ENCODE assay signal across 8 cellular contexts in genomic region chr17:45277216-45277849, GRCh38. TPM values are rescaled to one million over a fixed set of nuclear protein-coding genes. Genes with fewer than 3 reads are reported as not detected.
DNase-seq lines count a peak whose midpoint lies in the region; ATAC-seq, FAIRE-seq and TF ChIP-seq lines count a peak whose summit lies in the region.

No MANE protein-coding gene starts in this region.

- no peak overlapping the region for H3K56ac ChIP-seq in H1 (replicated peaks; ENCODE audit: insufficient read length, low read depth, low read length)

- H3K4me1 ChIP-seq in H1 (replicated peaks in 1 of 4; ENCODE audit: control insufficient read depth in 3 of 4, insufficient read depth in 4 of 4, low read length in 3 of 4), result peaks cover 0 to 4% (median under 1%) of the 10 kb centered on the region in 4 experiments; a peak in 1 of 7 replicates

- peak; percentile 81 for DNase-seq in COLO668 (lab: John Stamatoyannopoulos, UW; ENCODE audit: unreplicated experiment)
- DNase-seq in HuH-7.5 (ENCODE audit: low spot score), result peak; percentile 69
- DNase-seq in NOMO-1 treated with dmso at 0.1 percent for 144 hours (lab: John Stamatoyannopoulos, UW; ENCODE audit: unreplicated experiment), result peak; percentile 62
- DNase-seq in activated CD8-positive, alpha-beta memory T cell treated with anti-CD3 and anti-CD28 coated beads for 4 hours (ENCODE audit: low read depth in 2 of 2), result peak; percentile 75 to 81
- peak; percentile 84 to 89 for DNase-seq in H1 (ENCODE audit: low read depth in 1 of 2, low spot score in 2 of 2)
- DNase-seq in mesenteric fat pad (ENCODE audit: low spot score), result peak; percentile 94
- DNase-seq in stimulated activated CD8-positive, alpha-beta memory T cell treated with anti-CD3 and anti-CD28 coated beads, Interleukin-15, amount 100 ng/mL, for 24 hours (ENCODE audit: low read depth), result peak; percentile 60

- H2AFZ ChIP-seq in H1 (ENCODE audit: low read length), result no peak overlapping the region

- H3K9ac ChIP-seq in H1 (replicated peaks in 1 of 4; ENCODE audit: extremely low read depth in 1 of 4, low read depth in 3 of 4, low read length in 3 of 4), result no peak overlapping the region

- H4K5ac ChIP-seq in H1 (ENCODE audit: insufficient read length, low read depth, low read length), result no peak overlapping the region

- no peaks in the 10 kb centered on the region for H3K23me2 ChIP-seq in H1 (ENCODE audit: low read depth, low read length)

- H3K27me3 ChIP-seq in H1 (replicated peaks in 1 of 4; ENCODE audit: control insufficient read depth in 3 of 4, extremely low read depth in 1 of 4, insufficient read depth in 3 of 4, low read length in 3 of 4), result no peaks in the 10 kb centered on the region

- TF ChIP-seq EP300 in H1 (IDR thresholded peaks at IDR 0.05; ENCODE audit: borderline replicate concordance in 1 of 2, low read depth in 2 of 2, low read length in 2 of 2), result no peak

- POLR2A ChIA-PET in H1 (lab: Charles Lee; ENCODE audit: partially characterized antibody), result interaction anchor here (0.8 to 2.0 kb wide), 6 partner anchors 9 to 129 kb away, joined by 3 to 7 read pairs (median 4); partner anchors contain the start of gene HEXIM1

- H3K18ac ChIP-seq in H1 (ENCODE audit: extremely low read depth, low read length), result no peak overlapping the region

- H3K9me3 ChIP-seq in H1 (ENCODE audit: insufficient read depth in 2 of 2, low read depth in 1 of 2, low read length in 1 of 2), result no peaks in the 10 kb centered on the region

- TF ChIP-seq POLR2A in H1 (IDR thresholded peaks at IDR 0.05; ENCODE audit: control extremely low read depth in 1 of 2, low read depth in 2 of 2, low read length in 2 of 2), result no peak

- no peak overlapping the region for H3K4me2 ChIP-seq in H1 (ENCODE audit: insufficient read depth in 1 of 2, low read depth in 2 of 2, low read length in 2 of 2)

- no peak overlapping the region for H3K27ac ChIP-seq in H1 (ENCODE audit: low read depth, low read length)

- no peak for ATAC-seq in HG03442 (IDR thresholded peaks at IDR 0.05; ENCODE audit: unreplicated experiment)

- TF ChIP-seq CTCF in H1 (IDR thresholded peaks at IDR 0.05; ENCODE audit: control extremely low read depth in 1 of 3, insufficient read depth in 1 of 3, low read depth in 1 of 3, low read length in 3 of 3), result peak; percentile 84 to 90 (median 89)

- H3K79me2 ChIP-seq in H1 (ENCODE audit: control insufficient read depth in 1 of 2, insufficient read depth in 2 of 2, low read length in 2 of 2), result no peaks in the 10 kb centered on the region

- H2BK12ac ChIP-seq in H1 (ENCODE audit: low read depth, low read length), result no peak overlapping the region

- no peaks in the 10 kb centered on the region for H4K20me1 ChIP-seq in H1 (replicated peaks in 1 of 2; ENCODE audit: control insufficient read depth in 1 of 2, insufficient read depth in 2 of 2, low read length in 2 of 2)

- no peak overlapping the region for H2BK5ac ChIP-seq in H1 (ENCODE audit: low read depth, low read length)

- no peak overlapping the region for H3K4ac ChIP-seq in H1 (replicated peaks; ENCODE audit: insufficient read length, low read depth, low read length)

- WGBS in H1 (ENCODE audit: extremely low coverage in 1 of 2, insufficient coverage in 1 of 2, insufficient read length in 1 of 2, insufficient replicate concordance in 2 of 2, low coverage in 1 of 2, low lambda C conversion rate in 2 of 2, missing lambda C conversion rate in 1 of 2), 2 experiments, result 67% methylated on average over 16 of the region's 16 CpGs; no CpG with 5 or more reads in 1 of the 2 experiments

- H3K14ac ChIP-seq in H1 (ENCODE audit: insufficient read length), result no peak overlapping the region

- H4K91ac ChIP-seq in H1 (replicated peaks; ENCODE audit: insufficient read length, low read length), result no peak overlapping the region

- H3K79me1 ChIP-seq in H1 (ENCODE audit: low read depth, low read length), result no peaks in the 10 kb centered on the region

- no peak overlapping the region for H2BK20ac ChIP-seq in H1 (ENCODE audit: low read length)

- no peak overlapping the region for H2BK15ac ChIP-seq in H1 (ENCODE audit: low read length)

- no peak overlapping the region for H2BK120ac ChIP-seq in H1 (replicated peaks; ENCODE audit: low read depth, low read length)

- H3K23ac ChIP-seq in H1 (ENCODE audit: insufficient read length), result no peak overlapping the region

- peak; percentile 85 for FAIRE-seq in H1 (lab: Jason Lieb, UNC)

- TF ChIP-seq RAD21 in H1 (IDR thresholded peaks at IDR 0.05 in 1 of 2, conservative IDR thresholded peaks at IDR 0.05 in 1 of 2; ENCODE audit: low read depth in 2 of 2, low read length in 2 of 2), result peak; percentile 77 to 83

- no peak overlapping the region for H2AK5ac ChIP-seq in H1 (ENCODE audit: low read depth, low read length)

- no peak overlapping the region for H4K8ac ChIP-seq in H1 (ENCODE audit: extremely low read depth, insufficient read depth, low read length)

- no peak overlapping the region for H3K4me3 ChIP-seq in H1 (ENCODE audit: extremely low read depth in 1 of 4, insufficient read depth in 2 of 4, low read depth in 3 of 4, low read length in 4 of 4)

- H3K36me3 ChIP-seq in H1 (ENCODE audit: control insufficient read depth in 2 of 4, insufficient read depth in 4 of 4, low read length in 3 of 4), result peaks cover 0 to 3% (median under 1%) of the 10 kb centered on the region in 4 experiments; a peak in 2 of 8 replicates

- CTCF ChIA-PET in H1 (lab: Charles Lee; ENCODE audit: partially characterized antibody), result interaction anchor here (0.6 to 29.1 kb wide), 44 partner anchors 8 to 612 kb away, joined by 3 to 579 read pairs (median 5); partner anchors contain the start of genes HEXIM1 and MAP3K14

TF ChIP-seq in H1, 55 proteins besides CTCF, POLR2A, EP300 and RAD21:
- TF ChIP-seq MAFK (IDR thresholded peaks at IDR 0.05; ENCODE audit: low read depth, low read length) (peak; percentile 99), ATF2 (IDR thresholded peaks at IDR 0.05; ENCODE audit: low read length) (0 out of 2 replicates have a peak, but pooled peaks have one; percentile 24), RXRA (IDR thresholded peaks at IDR 0.05; ENCODE audit: insufficient read depth, low read depth, low read length) (no peak)

RNA-seq across cellular contexts. Expression of gene SPATA32, which starts 15.4 kb away (rescaled TPM):
- total RNA-seq in H1 (2021; fragmentation: NEBNext Ultra II Directional; extraction: Animal tissue kit (Norgen Biotek cat#: 25700)), result not detected in 2 replicates
- polyA plus RNA-seq in H1 (2011; rRNA removed), result 0.11 and 0.24 TPM in 2 replicates
- polyA plus RNA-seq in H1 (2011; cell fraction: cytosol; rRNA removed), result 0.19 TPM
- polyA plus RNA-seq in H1 (2011; cell fraction: nucleus; rRNA removed), result 0.31 TPM
- polyA plus RNA-seq in H1 (2012, experiment 1 of 2), result 0.15 to 0.52 TPM (median 0.28 TPM) in 3 of 4 replicates, not detected in the other
- 0.13 TPM for polyA plus RNA-seq in H1 (2012, experiment 2 of 2)
- polyA plus RNA-seq in H1 (2013, experiment 1 of 2), result not detected
- 0.06 TPM for polyA plus RNA-seq in H1 (2013, experiment 2 of 2)
- polyA minus RNA-seq in H1 (2011; rRNA and poly(A)+ RNA removed), result 0.27 and 0.38 TPM in 2 replicates
- not detected for polyA minus RNA-seq in H1 (2011; cell fraction: cytosol; rRNA and poly(A)+ RNA removed)
- not detected for polyA minus RNA-seq in H1 (2011; cell fraction: nucleus; rRNA and poly(A)+ RNA removed)
- total RNA-seq in mesenteric fat pad, result not detected

RNA-seq across cellular contexts. Expression of gene MAP3K14, which starts 39.5 kb away (rescaled TPM):
- 6.1 and 6.7 TPM in 2 replicates for total RNA-seq in H1 (2021; fragmentation: NEBNext Ultra II Directional; extraction: Animal tissue kit (Norgen Biotek cat#: 25700))
- polyA plus RNA-seq in H1 (2011; rRNA removed), result 5.2 and 6.4 TPM in 2 replicates
- 4.3 TPM for polyA plus RNA-seq in H1 (2011; cell fraction: cytosol; rRNA removed)
- polyA plus RNA-seq in H1 (2011; cell fraction: nucleus; rRNA removed), result 9.5 TPM
- polyA plus RNA-seq in H1 (2012, experiment 1 of 2), result 5.2 to 7.2 TPM (median 7.0 TPM) in 4 replicates
- polyA plus RNA-seq in H1 (2012, experiment 2 of 2), result 6.0 TPM
- polyA plus RNA-seq in H1 (2013, experiment 1 of 2), result 3.5 TPM
- 3.3 TPM for polyA plus RNA-seq in H1 (2013, experiment 2 of 2)
- 3.9 and 4.4 TPM in 2 replicates for polyA minus RNA-seq in H1 (2011; rRNA and poly(A)+ RNA removed)
- 3.0 TPM for polyA minus RNA-seq in H1 (2011; cell fraction: cytosol; rRNA and poly(A)+ RNA removed)
- 5.4 TPM for polyA minus RNA-seq in H1 (2011; cell fraction: nucleus; rRNA and poly(A)+ RNA removed)
- total RNA-seq in mesenteric fat pad, result 8.7 TPM

RNA-seq across cellular contexts. Expression of gene FMNL1, which starts 55.6 kb away (rescaled TPM):
- total RNA-seq in H1 (2021; fragmentation: NEBNext Ultra II Directional; extraction: Animal tissue kit (Norgen Biotek cat#: 25700)), result 8.6 and 9.8 TPM in 2 replicates
- polyA plus RNA-seq in H1 (2011; rRNA removed), result 2.5 and 5.3 TPM in 2 replicates
- polyA plus RNA-seq in H1 (2011; cell fraction: cytosol; rRNA removed), result 3.5 TPM
- 17.2 TPM for polyA plus RNA-seq in H1 (2011; cell fraction: nucleus; rRNA removed)
- polyA plus RNA-seq in H1 (2012, experiment 1 of 2), result 6.9 to 11.7 TPM (median 8.4 TPM) in 4 replicates
- 7.1 TPM for polyA plus RNA-seq in H1 (2012, experiment 2 of 2)
- 6.8 TPM for polyA plus RNA-seq in H1 (2013, experiment 1 of 2)
- 7.0 TPM for polyA plus RNA-seq in H1 (2013, experiment 2 of 2)
- 1.9 and 2.8 TPM in 2 replicates for polyA minus RNA-seq in H1 (2011; rRNA and poly(A)+ RNA removed)
- 3.7 TPM for polyA minus RNA-seq in H1 (2011; cell fraction: cytosol; rRNA and poly(A)+ RNA removed)
- 6.9 TPM for polyA minus RNA-seq in H1 (2011; cell fraction: nucleus; rRNA and poly(A)+ RNA removed)
- 51.2 TPM for total RNA-seq in mesenteric fat pad
